1 cellular context compared by ENCODE assay signal in the genomic region with DNA sequence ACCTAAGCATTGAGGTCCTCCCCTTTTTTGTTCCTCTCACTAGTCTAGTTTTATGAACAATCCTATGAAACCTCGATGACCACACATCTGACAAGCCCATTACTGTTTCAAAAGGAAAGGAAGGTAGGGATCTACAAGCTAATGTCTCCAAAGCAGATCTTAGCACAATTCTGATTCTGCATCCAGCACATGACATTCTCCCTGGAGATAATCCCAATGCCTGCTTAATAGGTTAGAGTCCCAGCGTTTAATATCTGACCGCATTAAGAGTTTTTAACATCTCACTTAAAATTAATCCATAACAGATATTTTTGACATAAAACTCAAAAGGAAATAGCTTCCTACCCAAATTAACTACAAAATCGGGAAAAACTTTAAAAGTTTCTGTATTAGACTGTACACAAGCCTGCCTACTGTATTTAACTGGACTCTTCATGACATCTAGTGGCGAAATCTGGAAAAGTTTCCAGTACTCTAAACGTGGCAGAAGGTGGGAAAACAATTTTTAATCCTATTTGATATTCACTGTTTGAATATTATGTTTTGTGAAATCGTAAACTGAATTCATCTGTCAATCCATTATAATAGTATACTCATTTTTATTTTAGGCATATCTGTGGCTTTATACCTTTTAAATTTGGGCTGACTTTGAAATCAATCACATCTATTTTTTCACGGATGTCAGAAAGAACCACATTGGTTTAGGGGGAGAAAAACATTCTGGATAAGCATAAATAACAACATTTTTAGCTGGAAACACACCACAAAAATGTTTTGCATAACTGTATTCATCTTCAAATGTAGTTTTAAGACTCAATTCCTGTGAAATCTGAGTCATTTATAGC.
TF ChIP-seq lines count a peak whose summit lies in the region.

No MANE protein-coding gene starts in this region.

TF ChIP-seq in Ishikawa, 13 proteins besides CTCF, POLR2A, EP300 and RAD21 (continued from another document):
- TF ChIP-seq CREB1 (IDR thresholded peaks at IDR 0.05; ENCODE audit: low read depth) (no peak), FOXM1 (IDR thresholded peaks at IDR 0.05; ENCODE audit: borderline replicate concordance, low read depth) (no peak)
- TF ChIP-seq, protein P1, sequence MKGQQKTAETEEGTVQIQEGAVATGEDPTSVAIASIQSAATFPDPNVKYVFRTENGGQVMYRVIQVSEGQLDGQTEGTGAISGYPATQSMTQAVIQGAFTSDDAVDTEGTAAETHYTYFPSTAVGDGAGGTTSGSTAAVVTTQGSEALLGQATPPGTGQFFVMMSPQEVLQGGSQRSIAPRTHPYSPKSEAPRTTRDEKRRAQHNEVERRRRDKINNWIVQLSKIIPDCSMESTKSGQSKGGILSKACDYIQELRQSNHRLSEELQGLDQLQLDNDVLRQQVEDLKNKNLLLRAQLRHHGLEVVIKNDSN (IDR thresholded peaks at IDR 0.05): no peak
